27 cellular contexts compared by ENCODE assay signal in the genomic region with DNA sequence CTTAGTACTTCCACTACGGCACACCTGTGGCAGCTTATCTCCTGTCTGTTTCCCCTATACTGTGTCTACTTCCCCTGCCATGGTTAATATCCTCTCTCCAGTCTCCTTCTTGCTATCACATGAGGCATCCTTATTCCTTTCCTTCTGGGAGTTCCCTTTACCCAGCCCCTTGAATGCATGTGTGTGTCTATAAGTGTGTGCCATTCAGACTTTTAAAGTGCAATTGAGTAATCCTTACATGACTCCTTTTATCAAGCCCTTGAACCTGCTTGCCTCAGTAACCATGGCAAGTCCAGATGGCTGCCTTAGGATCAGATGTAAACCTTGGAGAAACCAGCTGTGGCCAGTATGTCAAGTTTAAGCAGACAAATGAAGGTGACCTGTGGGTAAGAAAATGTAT.
"Had no signal": no experiment of that assay in that cellular context is flagged by ENCODE, and none has a peak within 500 bp of the region (broad histone marks: within the 10 kb centered on the region; RNA-seq: fewer than 3 reads in every experiment).

No MANE protein-coding gene starts in this region.

- ATAC-seq: body of pancreas, K562, Panc1, Right ventricle myocardium inferior, T-cell had no signal

- H3K4me3 ChIP-seq: ascending aorta, body of pancreas, K562, SK-N-MC had no signal

- DNase-seq: activated CD4-positive, alpha-beta memory T cell treated with anti-CD3 and anti-CD28 coated beads, Interleukin-2, amount 10 ng/mL, durations not matched to agents 7 days and 5 days; activated CD4-positive, alpha-beta T cell treated with anti-CD3 and anti-CD28 coated beads, Interleukin-2, amount 50 U/mL, for 1 hour; activated CD4-positive, CD25-positive, alpha-beta regulatory T cell; activated gamma-delta T cell treated with Interleukin-2 at 50 U/mL for 16 hours; activated naive CD4-positive, alpha-beta T cell treated with anti-CD3 and anti-CD28 coated beads, Interleukin-2, amount 10 ng/mL, durations not matched to agents 7 days and 5 days; activated naive CD8-positive, alpha-beta T cell treated with anti-CD3 and anti-CD28 coated beads, Interleukin-2, amount 10 ng/mL, durations not matched to agents 7 days and 5 days; activated T-cell treated with anti-CD3 and anti-CD28 coated beads for 4 hours; activated T-cell treated with anti-CD3 and anti-CD28 coated beads, Interleukin-2, amount 50 U/mL, for 48 hours; body of pancreas; central memory CD4-positive, alpha-beta T cell; Karpas-422; MM.1S; NCI-H1105 treated with DMSO at 0.1 percent for 48 hours; NCI-H1436 treated with DMSO at 0.1 percent for 48 hours; NCI-H2081 treated with DMSO at 0.1 percent for 48 hours; NCI-H2171 treated with DMSO at 0.1 percent for 48 hours; NCI-H226; NCI-H748 treated with DMSO at 0.1 percent for 48 hours; RPMI8226; T-cell; T-helper 2 cell; T1000 had no signal
